In genomic region chr3:114452176-114452744, GRCh38 we compare ENCODE assay signal across 11 cellular contexts.
DNase-seq lines count a peak whose midpoint lies in the region; ATAC-seq and TF ChIP-seq lines count a peak whose summit lies in the region.
"Had no signal": no experiment of that assay in that cellular context is flagged by ENCODE, and none has a peak within 500 bp of the region (broad histone marks: within the 10 kb centered on the region; RNA-seq: fewer than 3 reads in every experiment).

No MANE protein-coding gene starts in this region.

- no peak overlapping the region for H3K27ac Mint-ChIP-seq in activated B cell treated with CpG ODN at 0.5 μM for 24 hours

- intact Hi-C loops in activated B cell treated with CpG ODN at 0.5 μM for 24 hours (cut with micrococcal nuclease) = loop anchor here (5.0 kb wide), 1 partner anchor 1330 kb away; no protein-coding TSS in a partner anchor
- intact Hi-C loops in lower lobe of right lung (cut with DNase I) = no loop called here

- CTCF ChIA-PET in activated B cell treated with CpG ODN at 0.5 μM for 24 hours (lab: Charles Lee) = interaction anchor here (1.8 to 2.2 kb wide), 2 partner anchors 12 to 34 kb away, joined by 6 to 9 read pairs; no protein-coding TSS in a partner anchor

- no peaks in the 10 kb centered on the region for H3K27me3 ChIP-seq in lower lobe of right lung (ENCODE audit: low read depth)
- H3K27me3 ChIP-seq in thoracic aorta (replicated peaks; ENCODE audit: insufficient read depth) = no peaks in the 10 kb centered on the region
- peaks cover 26% of the 10 kb centered on the region for H3K27me3 ChIP-seq in foreskin keratinocyte

- peak; percentile 46 for DNase-seq in NCI-H1105 treated with DMSO at 0.1 percent for 48 hours (lab: John Stamatoyannopoulos, UW)
- no peak for DNase-seq in NCI-H1105 (lab: John Stamatoyannopoulos, UW)
- no peak for DNase-seq in activated B cell treated with CpG ODN at 0.5 μM for 24 hours
- DNase-seq in lower lobe of right lung = no peak
- DNase-seq in thoracic aorta (ENCODE audit: low spot score) = no peak
- DNase-seq in foreskin keratinocyte = no peak
- DNase-seq: 8988T; activated naive CD4-positive, alpha-beta T cell had no signal

- H3K4me1 ChIP-seq in lower lobe of right lung (peaks cover 42% of the 10 kb centered on the region), thoracic aorta (ENCODE audit: control insufficient read depth in 1 of 2, low read depth in 2 of 2) (peaks cover 9 to 39% of the 10 kb centered on the region in 2 donors), foreskin keratinocyte (no peaks in the 10 kb centered on the region)

- H3K9me3 ChIP-seq in lower lobe of right lung = no peaks in the 10 kb centered on the region
- no peaks in the 10 kb centered on the region for H3K9me3 ChIP-seq in thoracic aorta
- H3K9me3 ChIP-seq: mucosa of descending colon had no signal

- H3K36me3 Mint-ChIP-seq in activated B cell treated with CpG ODN at 0.5 μM for 24 hours (ENCODE audit: low read depth) = peaks cover 2% of the 10 kb centered on the region

- no peaks in the 10 kb centered on the region for H3K27me3 Mint-ChIP-seq in activated B cell treated with CpG ODN at 0.5 μM for 24 hours

- H3K27ac ChIP-seq in lower lobe of right lung (peak overlapping the region; percentile 77), thoracic aorta (peak overlapping the region; percentile 52 to 57), foreskin keratinocyte (no peak overlapping the region)

- POLR2A ChIA-PET in activated B cell treated with CpG ODN at 0.5 μM for 24 hours (lab: Charles Lee) = interaction anchor here (0.5 to 7.0 kb wide), 9 partner anchors 11 to 756 kb away, joined by 3 to 47 read pairs (median 10); partner anchors contain the start of gene USF3

- TF ChIP-seq CTCF in activated B cell treated with CpG ODN at 0.5 μM for 24 hours (IDR thresholded peaks at IDR 0.05) = no peak
- TF ChIP-seq CTCF in lower lobe of right lung (IDR thresholded peaks at IDR 0.05) = no peak
- no peak for TF ChIP-seq CTCF in thoracic aorta (IDR thresholded peaks at IDR 0.05)
- TF ChIP-seq CTCF in foreskin keratinocyte (conservative IDR thresholded peaks at IDR 0.05) = no peak

- peaks cover 48% of the 10 kb centered on the region for H3K4me1 Mint-ChIP-seq in activated B cell treated with CpG ODN at 0.5 μM for 24 hours

- H3K4me3 Mint-ChIP-seq in activated B cell treated with CpG ODN at 0.5 μM for 24 hours = peak overlapping the region; percentile 83

- no peak overlapping the region for H3K4me3 ChIP-seq in lower lobe of right lung
- H3K4me3 ChIP-seq in thoracic aorta = peak overlapping the region; percentile 57
- H3K4me3 ChIP-seq: mucosa of descending colon had no signal

- no peaks in the 10 kb centered on the region for H3K36me3 ChIP-seq in lower lobe of right lung
- H3K36me3 ChIP-seq in thoracic aorta = no peaks in the 10 kb centered on the region

- no peaks in the 10 kb centered on the region for H3K9me3 Mint-ChIP-seq in activated B cell treated with CpG ODN at 0.5 μM for 24 hours

- ATAC-seq in activated B cell treated with CpG ODN at 0.5 μM for 24 hours (ENCODE audit: low read depth) (no peak), lower lobe of right lung (peak; percentile 58 to 83), thoracic aorta (ENCODE audit: insufficient number of reproducible peaks, low FRiP score, low read depth) (no peak), GM21737 (IDR thresholded peaks at IDR 0.05; ENCODE audit: unreplicated experiment) (no peak), foreskin keratinocyte (no peak), HG02870 (IDR thresholded peaks at IDR 0.05; ENCODE audit: unreplicated experiment) (no peak)

Comparison
In these comparisons a context has a peak if more than half of its experiments do, and no peak if none do; other contexts are left out.
1. ATAC-seq: peak in lower lobe of right lung (2 of 2); none in activated B cell treated with CpG ODN at 0.5 μM for 24 hours (single experiment), thoracic aorta (single experiment), GM21737 (single experiment), foreskin keratinocyte (single experiment) and HG02870 (single experiment).